Comparison of ENCODE assay signal across 8 cellular contexts in genomic region chr3:52245322-52246263, GRCh38. TPM values are rescaled to one million over a fixed set of nuclear protein-coding genes. Genes with fewer than 3 reads are reported as not detected.
A peak's percentile ranks its signal among the peaks of the same experiment; 100 is the strongest.
DNase-seq lines count a peak whose midpoint lies in the region; TF ChIP-seq lines count a peak whose summit lies in the region.

TSS of gene PPM1M (plus strand) at chr3:52245759. CDS start at chr3:52245825, 66 bp downstream.

- H3K9ac ChIP-seq in OCI-LY1 (ENCODE audit: low read length): peak within 1 kb of the TSS; percentile 71

- no peaks in the 10 kb centered on the region for H4K20me1 ChIP-seq in OCI-LY1 (ENCODE audit: insufficient read depth, low read length)

- DNase-seq in NCI-H82 (lab: John Stamatoyannopoulos, UW): peak; percentile 36
- DNase-seq in NCI-H82 treated with DMSO at 0.1 percent for 48 hours (lab: John Stamatoyannopoulos, UW; ENCODE audit: unreplicated experiment): no peak
- peak; percentile 62 for DNase-seq in activated gamma-delta T cell treated with Interleukin-2 at 50 U/mL for 16 hours
- DNase-seq in foreskin fibroblast: peak; percentile 46 to 79
- DNase-seq in neural crest cell (ENCODE audit: low read depth, low spot score): no peak
- DNase-seq in NCI-H2107 treated with DMSO at 0.1 percent for 48 hours (lab: John Stamatoyannopoulos, UW; ENCODE audit: unreplicated experiment): no peak
- DNase-seq in NCI-H128 (lab: John Stamatoyannopoulos, UW; ENCODE audit: unreplicated experiment): no peak

- peak within 1 kb of the TSS; percentile 97 for H3K4me2 ChIP-seq in OCI-LY1 (ENCODE audit: low read length)

- no peak within 1 kb of the TSS for H2AFZ ChIP-seq in OCI-LY1 (ENCODE audit: low read length)

- H3K79me2 ChIP-seq in OCI-LY1 (ENCODE audit: insufficient read depth, low read length): no peaks in the 10 kb centered on the region

- H3K27ac ChIP-seq in OCI-LY1 (ENCODE audit: low read depth, low read length, poor library complexity, severe bottlenecking): peak within 1 kb of the TSS; percentile 3

- TF ChIP-seq CTCF in OCI-LY1 (IDR thresholded peaks at IDR 0.05; ENCODE audit: low read length): no peak
- no peak for TF ChIP-seq CTCF in foreskin fibroblast (IDR thresholded peaks at IDR 0.05; ENCODE audit: low read depth, low read length)
- no peak for TF ChIP-seq CTCF in neural crest cell (conservative IDR thresholded peaks at IDR 0.05)

- H3K27ac Mint-ChIP-seq in neural crest cell (ENCODE audit: unreplicated experiment): no peak within 1 kb of the TSS

- H3K4me3 Mint-ChIP-seq in neural crest cell: peak within 1 kb of the TSS; percentile 85

- no peaks in the 10 kb centered on the region for H3K27me3 ChIP-seq in OCI-LY1 (ENCODE audit: insufficient read depth, low read length)

- H3K4me1 Mint-ChIP-seq in neural crest cell: peaks cover 9% of the 10 kb centered on the region

- H3K36me3 ChIP-seq in OCI-LY1 (ENCODE audit: insufficient read depth, low read length): peaks cover 22% of the 10 kb centered on the region; the same call in 1 of the 2 replicates

- no peaks in the 10 kb centered on the region for H3F3A ChIP-seq in OCI-LY1 (ENCODE audit: insufficient read depth, low read length)

- H3K27me3 Mint-ChIP-seq in neural crest cell (ENCODE audit: low read depth): peaks cover 51% of the 10 kb centered on the region

- H3K36me3 Mint-ChIP-seq in neural crest cell (ENCODE audit: low read depth): peaks cover 6% of the 10 kb centered on the region

- H3K9me3 ChIP-seq in OCI-LY1 (ENCODE audit: low read length): no peaks in the 10 kb centered on the region

- H3K4me3 ChIP-seq in OCI-LY1 (ENCODE audit: low read depth, low read length, poor library complexity, severe bottlenecking): peak within 1 kb of the TSS; percentile 66
- H3K4me3 ChIP-seq in foreskin fibroblast (ENCODE audit: low read depth in 1 of 2, low read length in 2 of 2): peak within 1 kb of the TSS; percentile 49 to 67

- H3K9me2 ChIP-seq in OCI-LY1 (ENCODE audit: low read depth, low read length): no peaks in the 10 kb centered on the region

- H3K9me3 Mint-ChIP-seq in neural crest cell: peaks cover 2% of the 10 kb centered on the region

- H3K4me1 ChIP-seq in OCI-LY1 (ENCODE audit: insufficient read depth, low read length, severe bottlenecking): peaks cover 32% of the 10 kb centered on the region

RNA-seq across cellular contexts. Expression of gene PPM1M, which starts in this region (rescaled TPM):
- total RNA-seq in neural crest cell: 4.3 and 4.4 TPM in 2 replicates

Comparison
In these comparisons a context has a peak if more than half of its experiments do, and no peak if none do; other contexts are left out.
1. DNase-seq: peak in NCI-H82 (single experiment), activated gamma-delta T cell treated with Interleukin-2 at 50 U/mL for 16 hours (single experiment) and foreskin fibroblast (2 of 2); none in NCI-H82 treated with DMSO at 0.1 percent for 48 hours (single experiment), neural crest cell (single experiment), NCI-H2107 treated with DMSO at 0.1 percent for 48 hours (single experiment) and NCI-H128 (single experiment).